In genomic region chr13:111846396-111847174, GRCh38 we compare ENCODE assay signal across 1 cellular context.
TF ChIP-seq lines count a peak whose summit lies in the region.

No MANE protein-coding gene starts in this region.

TF ChIP-seq in H1, 55 proteins besides CTCF, POLR2A, EP300 and RAD21:
- TF ChIP-seq HDAC2 (IDR thresholded peaks at IDR 0.05; ENCODE audit: borderline replicate concordance in 1 of 2, low read depth in 2 of 2, low read length in 2 of 2) (no peak), CHD7 (IDR thresholded peaks at IDR 0.05; ENCODE audit: insufficient replicate concordance, low read length) (no peak), ASH2L (IDR thresholded peaks at IDR 0.05; ENCODE audit: low read length) (no peak), SP4 (IDR thresholded peaks at IDR 0.05; ENCODE audit: low read length) (no peak), TAF1 (IDR thresholded peaks at IDR 0.05; ENCODE audit: low read depth, low read length) (no peak), RNF2 (IDR thresholded peaks at IDR 0.05; ENCODE audit: borderline replicate concordance, low read depth, low read length, missing control alignments, poor library complexity, severe bottlenecking) (no peak), YY1 (IDR thresholded peaks at IDR 0.05; ENCODE audit: low read depth, low read length) (no peak), SIN3A (conservative IDR thresholded peaks at IDR 0.05 in 1 of 2, IDR thresholded peaks at IDR 0.05 in 1 of 2; ENCODE audit: low read depth in 1 of 2, low read length in 2 of 2) (no peak), CBX8 (IDR thresholded peaks at IDR 0.05; ENCODE audit: borderline replicate concordance, low read depth, low read length) (no peak), NRF1 (IDR thresholded peaks at IDR 0.05; ENCODE audit: low read depth, low read length) (no peak), TCF12 (IDR thresholded peaks at IDR 0.05; ENCODE audit: low read depth, low read length) (no peak), SUZ12 (IDR thresholded peaks at IDR 0.05; ENCODE audit: low read length) (no peak), KDM4A (IDR thresholded peaks at IDR 0.05; ENCODE audit: low read depth, low read length, severe bottlenecking) (no peak)
- TF ChIP-seq, protein P1, sequence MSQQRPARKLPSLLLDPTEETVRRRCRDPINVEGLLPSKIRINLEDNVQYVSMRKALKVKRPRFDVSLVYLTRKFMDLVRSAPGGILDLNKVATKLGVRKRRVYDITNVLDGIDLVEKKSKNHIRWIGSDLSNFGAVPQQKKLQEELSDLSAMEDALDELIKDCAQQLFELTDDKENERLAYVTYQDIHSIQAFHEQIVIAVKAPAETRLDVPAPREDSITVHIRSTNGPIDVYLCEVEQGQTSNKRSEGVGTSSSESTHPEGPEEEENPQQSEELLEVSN (IDR thresholded peaks at IDR 0.05): no peak
- TF ChIP-seq, protein P2, sequence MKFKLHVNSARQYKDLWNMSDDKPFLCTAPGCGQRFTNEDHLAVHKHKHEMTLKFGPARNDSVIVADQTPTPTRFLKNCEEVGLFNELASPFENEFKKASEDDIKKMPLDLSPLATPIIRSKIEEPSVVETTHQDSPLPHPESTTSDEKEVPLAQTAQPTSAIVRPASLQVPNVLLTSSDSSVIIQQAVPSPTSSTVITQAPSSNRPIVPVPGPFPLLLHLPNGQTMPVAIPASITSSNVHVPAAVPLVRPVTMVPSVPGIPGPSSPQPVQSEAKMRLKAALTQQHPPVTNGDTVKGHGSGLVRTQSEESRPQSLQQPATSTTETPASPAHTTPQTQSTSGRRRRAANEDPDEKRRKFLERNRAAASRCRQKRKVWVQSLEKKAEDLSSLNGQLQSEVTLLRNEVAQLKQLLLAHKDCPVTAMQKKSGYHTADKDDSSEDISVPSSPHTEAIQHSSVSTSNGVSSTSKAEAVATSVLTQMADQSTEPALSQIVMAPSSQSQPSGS (IDR thresholded peaks at IDR 0.05; ENCODE audit: low read length): no peak
